Comparison of ENCODE assay signal across 8 cellular contexts in the genomic region with DNA sequence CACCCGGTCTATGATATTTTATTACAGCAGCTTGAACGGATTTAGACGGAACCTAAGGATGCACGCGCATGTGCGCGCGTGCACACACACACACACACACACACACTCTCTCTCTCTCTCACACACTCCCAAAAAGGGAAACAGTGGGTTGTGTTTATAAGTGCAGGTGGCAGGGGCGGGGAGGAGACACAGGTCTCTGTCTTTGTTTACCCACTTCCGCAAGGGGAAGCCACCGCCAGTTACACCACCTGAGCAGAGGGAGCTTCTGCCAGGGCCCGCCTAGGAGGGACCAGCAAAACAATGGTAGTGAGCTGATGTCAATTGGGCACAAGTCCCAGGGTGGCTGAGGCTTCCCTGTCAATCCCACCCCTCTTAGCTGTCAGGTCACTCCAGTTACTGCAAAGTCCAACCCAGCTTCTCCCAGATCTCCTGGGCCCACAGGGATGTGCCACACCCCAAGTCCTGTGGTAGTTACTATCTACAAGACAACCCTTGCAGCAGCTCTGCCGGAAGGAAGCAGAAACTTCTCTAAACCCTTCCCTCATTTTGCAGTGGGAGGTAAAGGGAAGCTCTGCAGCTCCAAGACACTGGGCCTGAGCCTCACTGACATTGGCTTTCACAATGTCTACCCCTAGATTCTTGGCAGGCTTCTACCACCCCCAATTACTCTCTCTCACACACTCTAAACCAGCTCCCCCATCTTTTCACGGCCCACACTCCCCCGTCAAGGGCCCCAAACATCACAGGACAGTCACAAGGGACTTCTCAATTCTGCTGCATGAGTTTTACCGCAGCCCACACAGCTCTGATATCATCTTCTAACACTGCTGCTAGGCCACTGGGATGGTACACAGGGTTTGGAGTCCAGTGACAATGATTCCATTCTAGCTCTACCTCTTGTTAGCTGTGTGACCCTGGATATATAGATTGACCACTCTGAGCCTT. TPM values are rescaled to one million over a fixed set of nuclear protein-coding genes. Genes with fewer than 3 reads are reported as not detected.
DNase-seq lines count a peak whose midpoint lies in the region; ATAC-seq and TF ChIP-seq lines count a peak whose summit lies in the region.

No MANE protein-coding gene starts in this region.

- H3K27me3 ChIP-seq in prostate gland (replicated peaks; ENCODE audit: insufficient read depth), result no peaks in the 10 kb centered on the region

- peak; percentile 90 for DNase-seq in CMK (ENCODE audit: low read depth)
- DNase-seq in T-helper 9 cell, result peak; percentile 71
- DNase-seq in chondrocyte (ENCODE audit: low spot score), result peak; percentile 57
- peak; percentile 55 for DNase-seq in prostate gland (ENCODE audit: low spot score)
- no peak for DNase-seq in DMS114 treated with DMSO at 0.1 percent for 48 hours (lab: John Stamatoyannopoulos, UW; ENCODE audit: unreplicated experiment)
- DNase-seq in NCI-H187 treated with DMSO at 0.1 percent for 48 hours (lab: John Stamatoyannopoulos, UW), result no peak

- no peak overlapping the region for H3K27ac Mint-ChIP-seq in chondrocyte (ENCODE audit: unreplicated experiment)

- H3K4me3 Mint-ChIP-seq in chondrocyte (ENCODE audit: unreplicated experiment), result no peak overlapping the region

- no peak for TF ChIP-seq CTCF in chondrocyte (IDR thresholded peaks at IDR 0.05)
- no peak for TF ChIP-seq CTCF in prostate gland (IDR thresholded peaks at IDR 0.05)

- no peak for TF ChIP-seq POLR2A in prostate gland (IDR thresholded peaks at IDR 0.05)

- no peaks in the 10 kb centered on the region for H3K4me1 ChIP-seq in prostate gland (replicated peaks)

- H3K27me3 Mint-ChIP-seq in chondrocyte (ENCODE audit: low read depth), result no peaks in the 10 kb centered on the region

- intact Hi-C loops in prostate gland (cut with DNase I), result no loop called here

- WGBS in prostate gland, result 50% methylated on average over 16 of the region's 16 CpGs

- H3K4me3 ChIP-seq in prostate gland, result no peak overlapping the region

- H3K36me3 Mint-ChIP-seq in chondrocyte (ENCODE audit: low read depth), result peaks cover 4% of the 10 kb centered on the region

- ATAC-seq in GM19452 (IDR thresholded peaks at IDR 0.05; ENCODE audit: unreplicated experiment) (peak; percentile 93), HG03469 (IDR thresholded peaks at IDR 0.05; ENCODE audit: unreplicated experiment) (peak; percentile 75)

- no peaks in the 10 kb centered on the region for H3K9me3 ChIP-seq in prostate gland

- H3K27ac ChIP-seq in prostate gland, result peak overlapping the region; percentile 52 to 53

- peaks cover 20% of the 10 kb centered on the region for H3K4me1 Mint-ChIP-seq in chondrocyte (ENCODE audit: low read depth)

- no peaks in the 10 kb centered on the region for H3K36me3 ChIP-seq in prostate gland

- H3K9me3 Mint-ChIP-seq in chondrocyte (ENCODE audit: low read depth), result peaks cover 8% of the 10 kb centered on the region

RNA-seq across cellular contexts. Expression of gene ANXA11, which starts 17.6 kb away (rescaled TPM):
- total RNA-seq in chondrocyte, result 98.0 to 139 TPM (median 133 TPM) in 3 replicates
- 100 to 1,000 TPM; 158 to 174 TPM for total RNA-seq in prostate gland

RNA-seq across cellular contexts. Expression of gene PLAC9, which starts 55.2 kb away (rescaled TPM):
- total RNA-seq in chondrocyte, result 121 to 198 TPM (median 193 TPM) in 3 replicates
- total RNA-seq in prostate gland, result 10 to 100 TPM in 1 of 2 donors, 1 to 10 TPM in 1; 8.9 to 14.7 TPM

Comparison
In these comparisons a context has a peak if more than half of its experiments do, and no peak if none do; other contexts are left out.
1. DNase-seq: peak in CMK (single experiment), T-helper 9 cell (single experiment), chondrocyte (single experiment) and prostate gland (single experiment); none in DMS114 treated with DMSO at 0.1 percent for 48 hours (single experiment) and NCI-H187 treated with DMSO at 0.1 percent for 48 hours (single experiment).